ENCODE assay signal across 8 cellular contexts in the genomic region with DNA sequence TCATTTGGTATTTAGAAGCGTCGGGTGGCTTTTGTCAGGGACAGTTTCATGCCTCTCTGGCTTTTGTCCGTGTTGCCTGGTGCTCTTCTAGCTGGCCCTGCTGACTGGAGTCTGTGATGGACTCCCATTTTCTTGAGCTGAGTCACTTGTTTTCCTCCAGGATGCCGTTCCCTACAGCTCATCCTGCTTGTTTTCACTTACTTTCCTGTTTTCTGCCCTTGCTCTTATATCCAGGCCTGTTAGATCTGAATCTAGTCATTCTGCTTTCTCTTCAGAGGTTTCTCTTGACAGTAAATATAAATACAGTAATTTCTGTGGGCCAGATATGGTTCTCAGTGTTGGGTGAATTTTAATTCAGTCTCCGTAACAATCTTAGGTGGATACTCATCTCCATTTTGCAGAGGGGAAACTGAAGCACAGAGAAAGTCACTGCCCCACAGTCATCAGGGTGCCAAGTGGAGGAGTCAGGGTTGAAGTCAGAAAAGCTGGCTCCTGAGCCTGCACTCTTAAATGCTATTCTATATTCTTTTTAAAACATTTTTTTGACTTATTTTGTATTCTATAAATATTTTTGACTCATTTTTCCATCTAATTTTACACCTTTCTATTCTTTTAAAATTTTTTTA.
DNase-seq lines count a peak whose midpoint lies in the region; ATAC-seq, FAIRE-seq and TF ChIP-seq lines count a peak whose summit lies in the region.

No MANE protein-coding gene starts in this region.

- H3K9ac ChIP-seq in HUES6 (ENCODE audit: low read length): peak overlapping the region; percentile 42

- H3K9me3 ChIP-seq in HUES6 (ENCODE audit: control insufficient read depth, insufficient read depth, low read depth, low read length) (no peaks in the 10 kb centered on the region), left lung (no peaks in the 10 kb centered on the region), thoracic aorta (no peaks in the 10 kb centered on the region)

- H3K4me3 ChIP-seq in HUES6 (ENCODE audit: low read depth, low read length): no peak overlapping the region
- H3K4me3 ChIP-seq in left lung: no peak overlapping the region
- H3K4me3 ChIP-seq in thoracic aorta: peak overlapping the region; percentile 52

- no peak for TF ChIP-seq POLR2A in GM12892 (IDR thresholded peaks at IDR 0.05; ENCODE audit: low read depth, low read length)
- TF ChIP-seq POLR2A in GM18505 (IDR thresholded peaks at IDR 0.05; ENCODE audit: borderline replicate concordance, extremely low read depth, insufficient read depth, insufficient read length): no peak

- H3K27me3 Mint-ChIP-seq in chondrocyte (ENCODE audit: low read depth) (no peaks in the 10 kb centered on the region), immature natural killer cell (ENCODE audit: low read depth in 3 of 3) (peaks cover 0 to 3% (median 0%) of the 10 kb centered on the region in 3 donors)

- TF ChIP-seq CTCF in chondrocyte (IDR thresholded peaks at IDR 0.05): no peak
- TF ChIP-seq CTCF in left lung (IDR thresholded peaks at IDR 0.05): no peak
- no peak for TF ChIP-seq CTCF in thoracic aorta (IDR thresholded peaks at IDR 0.05)

- H3K4me3 Mint-ChIP-seq in chondrocyte (ENCODE audit: unreplicated experiment) (peak overlapping the region; percentile 55), immature natural killer cell (no peak overlapping the region)

- H3K36me3 ChIP-seq in HUES6 (ENCODE audit: control insufficient read depth, insufficient read depth, low read length): no peaks in the 10 kb centered on the region
- no peaks in the 10 kb centered on the region for H3K36me3 ChIP-seq in left lung
- no peaks in the 10 kb centered on the region for H3K36me3 ChIP-seq in thoracic aorta

- H3K4me1 Mint-ChIP-seq in chondrocyte (ENCODE audit: low read depth) (peaks cover 85% of the 10 kb centered on the region), immature natural killer cell (peaks cover 46 to 64% of the 10 kb centered on the region in 2 donors)

- ATAC-seq in left lung: peak; percentile 71
- ATAC-seq in thoracic aorta (ENCODE audit: insufficient number of reproducible peaks, low FRiP score, low read depth): peak; percentile 64
- no peak for ATAC-seq in GM18505 (IDR thresholded peaks at IDR 0.05; ENCODE audit: unreplicated experiment)

- H3K27ac ChIP-seq in HUES6 (ENCODE audit: low read depth, low read length): peak overlapping the region; percentile 73
- H3K27ac ChIP-seq in left lung: peak overlapping the region; percentile 60 to 70
- peak overlapping the region; percentile 65 to 70 for H3K27ac ChIP-seq in thoracic aorta

- H3K27me3 ChIP-seq in HUES6 (ENCODE audit: control insufficient read depth, insufficient read depth, low read length) (no peaks in the 10 kb centered on the region), left lung (no peaks in the 10 kb centered on the region), thoracic aorta (replicated peaks; ENCODE audit: insufficient read depth) (no peaks in the 10 kb centered on the region)

- H3K9me3 Mint-ChIP-seq in chondrocyte (ENCODE audit: low read depth): no peaks in the 10 kb centered on the region
- H3K9me3 Mint-ChIP-seq in immature natural killer cell: no peaks in the 10 kb centered on the region

- peak overlapping the region; percentile 99 for H3K27ac Mint-ChIP-seq in chondrocyte (ENCODE audit: unreplicated experiment)
- H3K27ac Mint-ChIP-seq in immature natural killer cell: no peak overlapping the region

- intact Hi-C loops in left lung (cut with DNase I): no loop called here

- DNase-seq in chondrocyte (ENCODE audit: low spot score) (no peak), left lung (no peak), thoracic aorta (ENCODE audit: low spot score) (peak; percentile 25), GM12892 (ENCODE audit: insufficient read length) (no peak), NCI-H510A (lab: John Stamatoyannopoulos, UW) (no peak), immature natural killer cell (no peak)

- no peak for FAIRE-seq in GM12892 (lab: Jason Lieb, UNC)

- no peaks in the 10 kb centered on the region for H3K36me3 Mint-ChIP-seq in chondrocyte (ENCODE audit: low read depth)
- H3K36me3 Mint-ChIP-seq in immature natural killer cell: peaks cover 0 to 3% (median 0%) of the 10 kb centered on the region in 3 donors

- H3K4me1 ChIP-seq in HUES6 (ENCODE audit: control insufficient read depth, insufficient read depth, low read length) (peaks cover 54% of the 10 kb centered on the region), left lung (peaks cover 11 to 59% of the 10 kb centered on the region in 2 donors), thoracic aorta (ENCODE audit: control insufficient read depth in 1 of 2, low read depth in 2 of 2) (peaks cover 32 to 70% of the 10 kb centered on the region in 2 donors)
